23 cellular contexts compared by ENCODE assay signal in the genomic region with DNA sequence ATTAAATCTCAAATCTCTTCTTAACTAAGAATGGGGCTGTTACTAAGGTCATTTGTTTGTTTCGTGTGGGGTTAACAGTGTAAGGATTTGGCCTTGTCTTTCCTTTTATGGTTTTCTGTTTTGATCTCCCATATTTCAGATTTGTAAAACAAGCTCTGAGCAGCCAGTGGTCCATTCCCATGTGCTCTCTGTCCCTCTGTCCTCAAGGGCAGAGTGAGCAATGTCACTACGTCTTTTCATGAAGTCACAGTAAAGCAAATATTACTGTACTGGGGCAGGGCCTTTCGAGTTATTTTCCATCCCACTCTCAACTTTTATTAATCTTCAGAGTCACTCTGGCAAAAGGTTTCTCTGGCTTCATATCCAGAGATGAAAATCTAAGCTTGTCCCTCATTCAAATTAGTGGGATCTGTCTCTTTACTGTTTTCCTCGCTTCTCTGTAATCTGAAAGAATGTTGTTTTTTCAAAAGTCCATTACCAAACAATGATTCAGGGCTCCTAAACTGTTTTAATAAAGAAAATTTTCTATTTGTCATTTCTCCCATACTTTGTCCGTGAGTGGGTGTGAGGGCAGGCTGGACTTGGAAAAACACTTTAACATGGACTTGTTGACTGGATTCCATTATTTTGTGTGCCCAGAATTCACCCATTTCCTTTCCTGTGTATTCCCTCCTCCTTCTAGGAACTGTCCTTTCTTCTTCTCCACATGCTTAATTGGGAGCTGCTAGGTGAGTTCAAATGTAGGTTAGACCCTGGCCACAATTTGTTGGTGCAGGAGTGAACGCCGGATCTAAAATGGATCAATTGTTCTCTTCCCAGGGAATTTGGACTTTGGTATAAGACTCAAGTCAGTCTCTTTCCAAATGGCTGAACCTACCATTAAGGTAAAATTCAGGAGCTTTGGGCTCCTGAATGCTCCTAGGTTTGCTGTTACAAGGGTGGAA. TPM values are rescaled to one million over a fixed set of nuclear protein-coding genes. Genes with fewer than 3 reads are reported as not detected.
DNase-seq lines count a peak whose midpoint lies in the region; ATAC-seq and TF ChIP-seq lines count a peak whose summit lies in the region.
"Had no signal": no experiment of that assay in that cellular context is flagged by ENCODE, and none has a peak within 500 bp of the region (broad histone marks: within the 10 kb centered on the region; RNA-seq: fewer than 3 reads in every experiment).

No MANE protein-coding gene starts in this region.

- DNase-seq in AG20443 (ENCODE audit: low spot score) (peak; percentile 27), adipocyte (ENCODE audit: low read depth) (peak; percentile 53), fibroblast of mammary gland (ENCODE audit: low read depth) (peak; percentile 23), sciatic nerve (ENCODE audit: low spot score) (no peak), COLO829 (ENCODE audit: low spot score) (no peak), natural killer cell (no peak)
- DNase-seq: activated CD4-positive, alpha-beta T cell treated with anti-CD3 and anti-CD28 coated beads for 36 hours; activated gamma-delta T cell treated with Interleukin-2 at 50 U/mL for 16 hours; activated naive CD8-positive, alpha-beta T cell treated with anti-CD3 and anti-CD28 coated beads, Interleukin-2, amount 50 U/mL, for 24 hours; brain microvascular endothelial cell; CD4-positive, alpha-beta T cell; colonic mucosa; kidney; NCI-H1694; NCI-H2171; NCI-H526 treated with DMSO at 0.1 percent for 48 hours; posterior cingulate gyrus; stimulated activated CD8-positive, alpha-beta memory T cell treated with anti-CD3 and anti-CD28 coated beads, Interleukin-4, amount 100 ng/mL, for 48 hours; T-helper 2 cell had no signal

- no peak overlapping the region for H3K4me3 Mint-ChIP-seq in natural killer cell
- H3K4me3 Mint-ChIP-seq: activated CD4-positive, alpha-beta T cell treated with anti-CD3 and anti-CD28 coated beads for 36 hours; activated naive CD8-positive, alpha-beta T cell treated with anti-CD3 and anti-CD28 coated beads, Interleukin-2, amount 50 U/mL, for 24 hours; CD4-positive, alpha-beta T cell had no signal

- H3K4me3 ChIP-seq in adipocyte (ENCODE audit: low read length), result peak overlapping the region; percentile 7
- no peak overlapping the region for H3K4me3 ChIP-seq in fibroblast of mammary gland (ENCODE audit: control insufficient read depth, low read depth, low read length)
- H3K4me3 ChIP-seq in skeletal muscle satellite cell (ENCODE audit: low read length), result no peak overlapping the region
- H3K4me3 ChIP-seq: colonic mucosa, lung had no signal

- intact Hi-C loops in sciatic nerve (cut with DNase I) (no loop called here), natural killer cell (cut with micrococcal nuclease) (no loop called here)

- no peak for ATAC-seq in sciatic nerve
- no peak for ATAC-seq in natural killer cell
- no peak for ATAC-seq in HG03442 (IDR thresholded peaks at IDR 0.05; ENCODE audit: unreplicated experiment)
- ATAC-seq: activated CD4-positive, alpha-beta T cell treated with anti-CD3 and anti-CD28 coated beads for 36 hours; activated naive CD8-positive, alpha-beta T cell treated with anti-CD3 and anti-CD28 coated beads, Interleukin-2, amount 50 U/mL, for 24 hours; esophagus mucosa had no signal

- no peaks in the 10 kb centered on the region for H3K27me3 ChIP-seq in adipocyte (replicated peaks; ENCODE audit: control insufficient read depth, insufficient read depth, low read length)
- H3K27me3 ChIP-seq in skeletal muscle satellite cell (ENCODE audit: control insufficient read depth, insufficient read depth, low read length), result no peaks in the 10 kb centered on the region
- H3K27me3 ChIP-seq: brain microvascular endothelial cell, colonic mucosa had no signal

- H3K9ac ChIP-seq in adipocyte (ENCODE audit: low read length) (peak overlapping the region; percentile 13), skeletal muscle satellite cell (ENCODE audit: low read depth, low read length) (no peak overlapping the region)

- no peaks in the 10 kb centered on the region for H3K36me3 Mint-ChIP-seq in natural killer cell

- peak overlapping the region; percentile 26 for H3K4me2 ChIP-seq in skeletal muscle satellite cell (ENCODE audit: low read length)

- no peaks in the 10 kb centered on the region for H3K9me3 Mint-ChIP-seq in natural killer cell
- H3K9me3 Mint-ChIP-seq: activated naive CD8-positive, alpha-beta T cell treated with anti-CD3 and anti-CD28 coated beads, Interleukin-2, amount 50 U/mL, for 24 hours; CD4-positive, alpha-beta T cell had no signal

- no peaks in the 10 kb centered on the region for H3K4me1 Mint-ChIP-seq in natural killer cell

- no peak for TF ChIP-seq CTCF in fibroblast of mammary gland (conservative IDR thresholded peaks at IDR 0.05; ENCODE audit: control insufficient read depth, insufficient read depth, low read depth, low read length)
- TF ChIP-seq CTCF in natural killer cell (IDR thresholded peaks at IDR 0.05), result no peak

- H3K27me3 Mint-ChIP-seq in natural killer cell (ENCODE audit: low read depth in 2 of 2), result peaks cover 5 to 7% of the 10 kb centered on the region in 2 donors

- no peaks in the 10 kb centered on the region for H3K9me3 ChIP-seq in adipocyte (ENCODE audit: control insufficient read depth, low read length)
- no peaks in the 10 kb centered on the region for H3K9me3 ChIP-seq in skeletal muscle satellite cell (replicated peaks; ENCODE audit: low read length)
- H3K9me3 ChIP-seq: colonic mucosa had no signal

- H3K4me1 ChIP-seq in adipocyte (ENCODE audit: control insufficient read depth, insufficient read depth, low read length) (peaks cover 31% of the 10 kb centered on the region), skeletal muscle satellite cell (ENCODE audit: control insufficient read depth, insufficient read depth, low read length) (peaks cover 32% of the 10 kb centered on the region)
- H3K4me1 ChIP-seq: colonic mucosa had no signal

- no peak overlapping the region for H3K27ac Mint-ChIP-seq in natural killer cell
- H3K27ac Mint-ChIP-seq: activated CD4-positive, alpha-beta T cell treated with anti-CD3 and anti-CD28 coated beads for 36 hours; activated naive CD8-positive, alpha-beta T cell treated with anti-CD3 and anti-CD28 coated beads, Interleukin-2, amount 50 U/mL, for 24 hours; CD4-positive, alpha-beta T cell had no signal

- H3K36me3 ChIP-seq in adipocyte (ENCODE audit: control insufficient read depth, insufficient read depth, low read length, severe bottlenecking) (no peaks in the 10 kb centered on the region), skeletal muscle satellite cell (ENCODE audit: insufficient read depth, low read length) (no peaks in the 10 kb centered on the region)
- H3K36me3 ChIP-seq: brain microvascular endothelial cell, colonic mucosa had no signal

RNA-seq across cellular contexts. Expression of a gene that starts 42.1 kb away (rescaled TPM):
- 81.9 and 146 TPM in 2 replicates for total RNA-seq in skeletal muscle satellite cell (2012; rRNA removed)
- total RNA-seq in sciatic nerve (286 TPM), natural killer cell (100 to 1,000 TPM; 194 to 414 (median 270) TPM)

Comparison
In these comparisons a context has a peak if more than half of its experiments do, and no peak if none do; other contexts are left out.
1. DNase-seq: peak in AG20443 (single experiment), adipocyte (single experiment) and fibroblast of mammary gland (single experiment); none in sciatic nerve (single experiment), COLO829 (single experiment) and natural killer cell (single experiment).